In the genomic region with DNA sequence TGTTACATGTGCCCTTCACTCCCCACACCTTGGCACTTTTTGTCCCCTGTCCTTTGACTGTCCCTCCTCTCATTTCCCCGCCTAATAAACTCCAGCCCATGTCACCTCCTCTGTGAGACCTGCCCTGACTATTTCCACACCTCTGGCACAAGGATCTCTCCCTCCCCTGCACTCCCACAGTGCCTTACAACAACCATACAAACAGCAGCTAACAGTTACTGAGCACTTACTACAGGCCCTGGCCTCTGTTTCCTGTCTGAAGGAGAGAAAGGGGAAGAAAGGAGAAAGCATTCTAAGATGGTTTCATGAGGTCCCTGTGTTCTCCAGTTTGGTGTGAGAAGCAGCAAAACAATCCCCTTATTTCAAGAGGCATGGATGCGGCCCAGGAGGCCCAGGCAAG, we compare ENCODE assay signal across 1 cellular context.
TF ChIP-seq lines count a peak whose summit lies in the region.

No MANE protein-coding gene starts in this region.

TF ChIP-seq in IMR-90, 13 proteins besides CTCF, POLR2A, EP300 and RAD21 (continued from another document):
- TF ChIP-seq MAZ (IDR thresholded peaks at IDR 0.05; ENCODE audit: borderline replicate concordance, low read depth, low read length) = no peak
- no peak for TF ChIP-seq CHD1 (IDR thresholded peaks at IDR 0.05; ENCODE audit: low read depth, low read length)
- TF ChIP-seq, protein P1, sequence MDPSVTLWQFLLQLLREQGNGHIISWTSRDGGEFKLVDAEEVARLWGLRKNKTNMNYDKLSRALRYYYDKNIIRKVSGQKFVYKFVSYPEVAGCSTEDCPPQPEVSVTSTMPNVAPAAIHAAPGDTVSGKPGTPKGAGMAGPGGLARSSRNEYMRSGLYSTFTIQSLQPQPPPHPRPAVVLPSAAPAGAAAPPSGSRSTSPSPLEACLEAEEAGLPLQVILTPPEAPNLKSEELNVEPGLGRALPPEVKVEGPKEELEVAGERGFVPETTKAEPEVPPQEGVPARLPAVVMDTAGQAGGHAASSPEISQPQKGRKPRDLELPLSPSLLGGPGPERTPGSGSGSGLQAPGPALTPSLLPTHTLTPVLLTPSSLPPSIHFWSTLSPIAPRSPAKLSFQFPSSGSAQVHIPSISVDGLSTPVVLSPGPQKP (IDR thresholded peaks at IDR 0.05; ENCODE audit: borderline replicate concordance, low read depth, low read length) = no peak
- no peak for TF ChIP-seq MXI1 (IDR thresholded peaks at IDR 0.05; ENCODE audit: borderline replicate concordance, low read depth, low read length)
TF ChIP-seq in IMR-90: peak in this region for 0.
